18 cellular contexts compared by ENCODE assay signal in genomic region chrX:2252331-2253065, GRCh38.
DNase-seq lines count a peak whose midpoint lies in the region; ATAC-seq and TF ChIP-seq lines count a peak whose summit lies in the region.
"Had no signal": no experiment of that assay in that cellular context is flagged by ENCODE, and none has a peak within 500 bp of the region (broad histone marks: within the 10 kb centered on the region; RNA-seq: fewer than 3 reads in every experiment).

No MANE protein-coding gene starts in this region.

- WGBS in neuronal stem cell (ENCODE audit: extremely low coverage in 2 of 2, insufficient read length in 2 of 2, insufficient replicate concordance in 1 of 2), 2 donors: no CpG with 5 or more reads among the region's 12 CpGs

- no peak overlapping the region for H2AK5ac ChIP-seq in neuronal stem cell (ENCODE audit: low read depth, low read length)

- H3K23ac ChIP-seq in neuronal stem cell (ENCODE audit: low read depth, low read length, poor library complexity): peak overlapping the region; percentile 96

- no peak overlapping the region for H3K4me3 ChIP-seq in CD8-positive, alpha-beta memory T cell (ENCODE audit: low read length)
- no peak overlapping the region for H3K4me3 ChIP-seq in neuronal stem cell (ENCODE audit: low read length in 2 of 2)
- H3K4me3 ChIP-seq: GM23338 had no signal

- no peak overlapping the region for H3K18ac ChIP-seq in neuronal stem cell (ENCODE audit: low read length)

- H3K4me1 ChIP-seq in CD8-positive, alpha-beta memory T cell (ENCODE audit: insufficient read depth, low read length): no peaks in the 10 kb centered on the region
- no peaks in the 10 kb centered on the region for H3K4me1 ChIP-seq in neuronal stem cell (ENCODE audit: control insufficient read depth in 2 of 2, insufficient read depth in 1 of 2, low read depth in 1 of 2, low read length in 2 of 2)

- POLR2A ChIA-PET in CD8-positive, alpha-beta memory T cell (lab: Charles Lee): no interaction called here

- no peak overlapping the region for H3K4me2 ChIP-seq in neuronal stem cell (ENCODE audit: insufficient read depth, low read length, poor library complexity, severe bottlenecking)
- H3K4me2 ChIP-seq: BLaER1 treated with 17β-estradiol and CSF1 and Interleukin-3, amounts not matched to agents 10 nM and 100 nM; GM23338 had no signal

- H3K4me1 Mint-ChIP-seq in CD8-positive, alpha-beta memory T cell: no peaks in the 10 kb centered on the region
- H3K4me1 Mint-ChIP-seq in natural killer cell treated with Interleukin-12 subunit alpha and Interleukin-12 subunit beta and Interleukin-15 and Interleukin-18, amount 100 ng/mL, for 72 hours (ENCODE audit: low read depth in 2 of 2): peaks cover 4% of the 10 kb centered on the region in 2 donors
- H3K4me1 Mint-ChIP-seq in mesothelial cell of epicardium: peaks cover 5% of the 10 kb centered on the region

- ATAC-seq in HG03460 (IDR thresholded peaks at IDR 0.05; ENCODE audit: unreplicated experiment) (no peak), GM18861 (IDR thresholded peaks at IDR 0.05; ENCODE audit: unreplicated experiment) (no peak)
- ATAC-seq in natural killer cell treated with Interleukin-12 subunit alpha and Interleukin-12 subunit beta and Interleukin-15 and Interleukin-18, amount 100 ng/mL, for 72 hours: no peak
- ATAC-seq: GM23338 had no signal

- no peak overlapping the region for H3K14ac ChIP-seq in neuronal stem cell (ENCODE audit: low read length)

- no peak overlapping the region for H2BK15ac ChIP-seq in neuronal stem cell (ENCODE audit: low read length)

- peaks cover 5 to 49% (median 16%) of the 10 kb centered on the region in 5 donors for H3K9me3 Mint-ChIP-seq in CD8-positive, alpha-beta memory T cell
- peaks cover 2% of the 10 kb centered on the region for H3K9me3 Mint-ChIP-seq in natural killer cell treated with Interleukin-12 subunit alpha and Interleukin-12 subunit beta and Interleukin-15 and Interleukin-18, amount 100 ng/mL, for 72 hours
- peaks cover 23% of the 10 kb centered on the region for H3K9me3 Mint-ChIP-seq in mesothelial cell of epicardium

- no peak overlapping the region for H3K27ac Mint-ChIP-seq in CD8-positive, alpha-beta memory T cell
- H3K27ac Mint-ChIP-seq in natural killer cell treated with Interleukin-12 subunit alpha and Interleukin-12 subunit beta and Interleukin-15 and Interleukin-18, amount 100 ng/mL, for 72 hours: no peak overlapping the region
- no peak overlapping the region for H3K27ac Mint-ChIP-seq in mesothelial cell of epicardium
- H3K27ac Mint-ChIP-seq: CD4-positive, alpha-beta memory T cell; GM23338 had no signal

- H2BK12ac ChIP-seq in neuronal stem cell (ENCODE audit: low read length): no peak overlapping the region

- H3K4ac ChIP-seq in neuronal stem cell (ENCODE audit: low read length): no peak overlapping the region

- no peak overlapping the region for H4K8ac ChIP-seq in neuronal stem cell (ENCODE audit: low read depth, low read length)

- DNase-seq in CD8-positive, alpha-beta memory T cell: no peak
- DNase-seq in neuronal stem cell (ENCODE audit: low spot score) (no peak), mesothelial cell of epicardium (ENCODE audit: low spot score in 2 of 2, unreplicated experiment in 2 of 2) (no peak)
- DNase-seq in natural killer cell treated with Interleukin-12 subunit alpha and Interleukin-12 subunit beta and Interleukin-15 and Interleukin-18, amount 100 ng/mL, for 72 hours (ENCODE audit: low spot score): no peak
- DNase-seq: CD4-positive, alpha-beta memory T cell; DND-41; Kasumi-1; NCI-H1092; NCI-H1436 treated with DMSO at 0.1 percent for 48 hours; NCI-H1930; SHP77 treated with DMSO at 0.1 percent for 48 hours had no signal

- TF ChIP-seq CTCF in 22Rv1 (IDR thresholded peaks at IDR 0.05) (no peak), VCaP (conservative IDR thresholded peaks at IDR 0.05) (no peak), mesothelial cell of epicardium (IDR thresholded peaks at IDR 0.05; ENCODE audit: unreplicated experiment) (no peak)

- no peak overlapping the region for H2AFZ ChIP-seq in neuronal stem cell (ENCODE audit: low read length)
- H2AFZ ChIP-seq: GM23338 had no signal

- no peaks in the 10 kb centered on the region for H3K9me3 ChIP-seq in CD8-positive, alpha-beta memory T cell (ENCODE audit: low read length)
- peaks cover 5 to 24% of the 10 kb centered on the region in 2 donors for H3K9me3 ChIP-seq in neuronal stem cell (replicated peaks in 1 of 2; ENCODE audit: control insufficient read depth in 2 of 2, insufficient read depth in 1 of 2, low read depth in 1 of 2, low read length in 2 of 2)

- H4K91ac ChIP-seq in neuronal stem cell (ENCODE audit: low read depth, low read length, poor library complexity): no peak overlapping the region

- H3K27me3 Mint-ChIP-seq in CD8-positive, alpha-beta memory T cell: no peaks in the 10 kb centered on the region
- no peaks in the 10 kb centered on the region for H3K27me3 Mint-ChIP-seq in natural killer cell treated with Interleukin-12 subunit alpha and Interleukin-12 subunit beta and Interleukin-15 and Interleukin-18, amount 100 ng/mL, for 72 hours
- no peaks in the 10 kb centered on the region for H3K27me3 Mint-ChIP-seq in mesothelial cell of epicardium (ENCODE audit: low read depth)
- H3K27me3 Mint-ChIP-seq: CD4-positive, alpha-beta memory T cell had no signal

- no peak overlapping the region for H3K4me3 Mint-ChIP-seq in CD8-positive, alpha-beta memory T cell
- no peak overlapping the region for H3K4me3 Mint-ChIP-seq in natural killer cell treated with Interleukin-12 subunit alpha and Interleukin-12 subunit beta and Interleukin-15 and Interleukin-18, amount 100 ng/mL, for 72 hours
- no peak overlapping the region for H3K4me3 Mint-ChIP-seq in mesothelial cell of epicardium
- H3K4me3 Mint-ChIP-seq: CD4-positive, alpha-beta memory T cell; GM23338 had no signal

- peak overlapping the region; percentile 94 for H3K27ac ChIP-seq in 22Rv1
- peak overlapping the region; percentile 39 for H3K27ac ChIP-seq in CD8-positive, alpha-beta memory T cell (ENCODE audit: low read depth, low read length)
- H3K27ac ChIP-seq in VCaP: peak overlapping the region; percentile 89
- H3K27ac ChIP-seq in neuronal stem cell (replicated peaks; ENCODE audit: low read length): no peak overlapping the region
- H3K27ac ChIP-seq: BLaER1 treated with 17β-estradiol and CSF1 and Interleukin-3, amounts not matched to agents 10 nM and 100 nM; RWPE1 had no signal

- peaks cover 7% of the 10 kb centered on the region for H3K79me1 ChIP-seq in neuronal stem cell (ENCODE audit: low read depth, low read length)

- CTCF ChIA-PET in CD8-positive, alpha-beta memory T cell (lab: Charles Lee): no interaction called here

- no peaks in the 10 kb centered on the region for H3K27me3 ChIP-seq in CD8-positive, alpha-beta memory T cell (ENCODE audit: insufficient read depth, low read length, poor library complexity, severe bottlenecking)
- no peaks in the 10 kb centered on the region for H3K27me3 ChIP-seq in neuronal stem cell (ENCODE audit: control insufficient read depth in 3 of 3, insufficient read depth in 3 of 3, low read depth in 1 of 3, low read length in 3 of 3)
- H3K27me3 ChIP-seq: BLaER1 treated with 17β-estradiol and CSF1 and Interleukin-3, amounts not matched to agents 10 nM and 100 nM had no signal

- H3K36me3 ChIP-seq in CD8-positive, alpha-beta memory T cell (ENCODE audit: insufficient read depth, low read length): no peaks in the 10 kb centered on the region
- peaks cover 0 to 2% of the 10 kb centered on the region in 2 donors for H3K36me3 ChIP-seq in neuronal stem cell (replicated peaks in 1 of 2; ENCODE audit: control insufficient read depth in 2 of 2, insufficient read depth in 2 of 2, low read length in 2 of 2)

- H3K36me3 Mint-ChIP-seq in CD8-positive, alpha-beta memory T cell: peaks cover 8 to 41% (median 14%) of the 10 kb centered on the region in 3 donors
- peaks cover 7% of the 10 kb centered on the region for H3K36me3 Mint-ChIP-seq in natural killer cell treated with Interleukin-12 subunit alpha and Interleukin-12 subunit beta and Interleukin-15 and Interleukin-18, amount 100 ng/mL, for 72 hours
- peaks cover 37% of the 10 kb centered on the region for H3K36me3 Mint-ChIP-seq in mesothelial cell of epicardium

- H2BK5ac ChIP-seq in neuronal stem cell (ENCODE audit: low read length): no peak overlapping the region

- H3K9ac ChIP-seq in neuronal stem cell (ENCODE audit: low read depth, low read length, poor library complexity): no peak overlapping the region
- H3K9ac ChIP-seq: BLaER1 treated with 17β-estradiol and CSF1 and Interleukin-3, amounts not matched to agents 10 nM and 100 nM had no signal

- H2BK120ac ChIP-seq in neuronal stem cell (ENCODE audit: low read depth, low read length): no peak overlapping the region
